In genomic region chr1:219660666-219661463, GRCh38 we compare ENCODE assay signal across 8 cellular contexts. TPM values are rescaled to one million over a fixed set of nuclear protein-coding genes. Genes with fewer than 3 reads are reported as not detected.
DNase-seq lines count a peak whose midpoint lies in the region; ATAC-seq and TF ChIP-seq lines count a peak whose summit lies in the region.

No MANE protein-coding gene starts in this region.

- 26% methylated on average over 24 of the region's 24 CpGs for WGBS in liver

- TF ChIP-seq CTCF in GM20000 (IDR thresholded peaks at IDR 0.05; ENCODE audit: extremely low read depth, missing control alignments) (peak; percentile 69), HL-60 (IDR thresholded peaks at IDR 0.05; ENCODE audit: insufficient read depth, low read length) (peak; percentile 74), liver (IDR thresholded peaks at IDR 0.05; ENCODE audit: low read depth, low read length, missing input control) (peak; percentile 60)

- H3K27ac Mint-ChIP-seq in effector memory CD8-positive, alpha-beta T cell = no peak overlapping the region

- no peaks in the 10 kb centered on the region for H3K36me3 Mint-ChIP-seq in effector memory CD8-positive, alpha-beta T cell (ENCODE audit: insufficient read depth)

- peaks cover 25 to 27% of the 10 kb centered on the region in 2 donors for H3K27me3 Mint-ChIP-seq in effector memory CD8-positive, alpha-beta T cell

- H3K9me3 ChIP-seq in duodenal mucosa (ENCODE audit: control insufficient read depth in 1 of 2, low read length in 2 of 2) (no peaks in the 10 kb centered on the region), liver (ENCODE audit: control insufficient read depth in 4 of 4, low read length in 3 of 4) (no peaks in the 10 kb centered on the region)

- no peak overlapping the region for H3K27ac ChIP-seq in HL-60 (replicated peaks)
- no peak overlapping the region for H3K27ac ChIP-seq in duodenal mucosa (ENCODE audit: low read depth, low read length)
- H3K27ac ChIP-seq in liver (ENCODE audit: low read depth in 1 of 2, low read length in 2 of 2) = no peak overlapping the region

- ATAC-seq in effector memory CD8-positive, alpha-beta T cell (replicated peaks) = no peak

- DNase-seq in DMS53 treated with DMSO at 0.1 percent for 48 hours (lab: John Stamatoyannopoulos, UW; ENCODE audit: unreplicated experiment) (peak; percentile 99), GM20000 (ENCODE audit: low spot score) (peak; percentile 60), HL-60 (ENCODE audit: low read depth in 1 of 2, low spot score in 1 of 2) (peak; percentile 71 to 89), SHP77 (lab: John Stamatoyannopoulos, UW) (peak; percentile 51 to 56)
- DNase-seq in stimulated activated CD8-positive, alpha-beta memory T cell treated with anti-CD3 and anti-CD28 coated beads, Interleukin-7, amount 100 ng/mL, for 48 hours (ENCODE audit: extremely low read depth in 1 of 2, low read depth in 1 of 2) = peak; percentile 3 to 6
- no peak for DNase-seq in effector memory CD8-positive, alpha-beta T cell

- H3K4me3 ChIP-seq in HL-60 (replicated peaks; ENCODE audit: insufficient read depth, low read length) = no peak overlapping the region
- H3K4me3 ChIP-seq in duodenal mucosa (ENCODE audit: low read depth in 1 of 2, low read length in 2 of 2) = peak overlapping the region; percentile 13 to 20
- H3K4me3 ChIP-seq in liver (ENCODE audit: low read depth in 1 of 3, low read length in 3 of 3) = no peak overlapping the region

- H3K9ac ChIP-seq in duodenal mucosa (ENCODE audit: low read depth in 1 of 2, low read length in 2 of 2) = no peak overlapping the region
- no peak overlapping the region for H3K9ac ChIP-seq in liver (ENCODE audit: low read depth in 1 of 2, low read length in 2 of 2)

- H3K4me1 ChIP-seq in duodenal mucosa (ENCODE audit: control insufficient read depth in 1 of 2, insufficient read depth in 2 of 2, low read length in 2 of 2) (peaks cover 0 to 7% of the 10 kb centered on the region in 2 donors), liver (ENCODE audit: control insufficient read depth in 4 of 4, insufficient read depth in 4 of 4, low read length in 3 of 4) (peaks cover 5 to 34% (median 29%) of the 10 kb centered on the region in 4 donors)

- TF ChIP-seq RAD21 in liver (IDR thresholded peaks at IDR 0.05) = peak; percentile 82 to 90

- H3K9me3 Mint-ChIP-seq in effector memory CD8-positive, alpha-beta T cell = peaks cover 3 to 7% of the 10 kb centered on the region in 2 donors

- H3K4me1 Mint-ChIP-seq in effector memory CD8-positive, alpha-beta T cell (ENCODE audit: low read depth in 2 of 2) = peaks cover 5% of the 10 kb centered on the region in 2 donors

- H3K4me3 Mint-ChIP-seq in effector memory CD8-positive, alpha-beta T cell = no peak overlapping the region

- H3K27me3 ChIP-seq in HL-60 (ENCODE audit: insufficient read depth, poor library complexity, severe bottlenecking) (no peaks in the 10 kb centered on the region), duodenal mucosa (ENCODE audit: control insufficient read depth in 1 of 2, insufficient read depth in 2 of 2, low read length in 2 of 2) (no peaks in the 10 kb centered on the region), liver (ENCODE audit: control insufficient read depth in 4 of 4, insufficient read depth in 4 of 4, low read length in 3 of 4) (no peaks in the 10 kb centered on the region)

- H3K36me3 ChIP-seq in duodenal mucosa (ENCODE audit: control insufficient read depth in 1 of 2, insufficient read depth in 2 of 2, low read length in 2 of 2) = no peaks in the 10 kb centered on the region
- no peaks in the 10 kb centered on the region for H3K36me3 ChIP-seq in liver (ENCODE audit: control insufficient read depth in 4 of 4, insufficient read depth in 3 of 4, low read depth in 1 of 4, low read length in 3 of 4)

TF ChIP-seq in liver, 16 proteins besides CTCF, POLR2A, EP300 and RAD21:
- no peak for TF ChIP-seq NR2F2 (IDR thresholded peaks at IDR 0.05)
- TF ChIP-seq, protein P1, sequence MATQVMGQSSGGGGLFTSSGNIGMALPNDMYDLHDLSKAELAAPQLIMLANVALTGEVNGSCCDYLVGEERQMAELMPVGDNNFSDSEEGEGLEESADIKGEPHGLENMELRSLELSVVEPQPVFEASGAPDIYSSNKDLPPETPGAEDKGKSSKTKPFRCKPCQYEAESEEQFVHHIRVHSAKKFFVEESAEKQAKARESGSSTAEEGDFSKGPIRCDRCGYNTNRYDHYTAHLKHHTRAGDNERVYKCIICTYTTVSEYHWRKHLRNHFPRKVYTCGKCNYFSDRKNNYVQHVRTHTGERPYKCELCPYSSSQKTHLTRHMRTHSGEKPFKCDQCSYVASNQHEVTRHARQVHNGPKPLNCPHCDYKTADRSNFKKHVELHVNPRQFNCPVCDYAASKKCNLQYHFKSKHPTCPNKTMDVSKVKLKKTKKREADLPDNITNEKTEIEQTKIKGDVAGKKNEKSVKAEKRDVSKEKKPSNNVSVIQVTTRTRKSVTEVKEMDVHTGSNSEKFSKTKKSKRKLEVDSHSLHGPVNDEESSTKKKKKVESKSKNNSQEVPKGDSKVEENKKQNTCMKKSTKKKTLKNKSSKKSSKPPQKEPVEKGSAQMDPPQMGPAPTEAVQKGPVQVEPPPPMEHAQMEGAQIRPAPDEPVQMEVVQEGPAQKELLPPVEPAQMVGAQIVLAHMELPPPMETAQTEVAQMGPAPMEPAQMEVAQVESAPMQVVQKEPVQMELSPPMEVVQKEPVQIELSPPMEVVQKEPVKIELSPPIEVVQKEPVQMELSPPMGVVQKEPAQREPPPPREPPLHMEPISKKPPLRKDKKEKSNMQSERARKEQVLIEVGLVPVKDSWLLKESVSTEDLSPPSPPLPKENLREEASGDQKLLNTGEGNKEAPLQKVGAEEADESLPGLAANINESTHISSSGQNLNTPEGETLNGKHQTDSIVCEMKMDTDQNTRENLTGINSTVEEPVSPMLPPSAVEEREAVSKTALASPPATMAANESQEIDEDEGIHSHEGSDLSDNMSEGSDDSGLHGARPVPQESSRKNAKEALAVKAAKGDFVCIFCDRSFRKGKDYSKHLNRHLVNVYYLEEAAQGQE (IDR thresholded peaks at IDR 0.05) = no peak
- TF ChIP-seq RXRA (IDR thresholded peaks at IDR 0.05) = peak in 1 of 2 donors; percentile 28
- peak in 1 of 2 donors; percentile 24 for TF ChIP-seq HNF4A (conservative IDR thresholded peaks at IDR 0.05)

RNA-seq across cellular contexts. Expression of gene ZC3H11B, which starts 48.0 kb away (rescaled TPM):
- under 1 TPM in 1 of 2 donors, not detected in 1; 0.25 TPM for total RNA-seq in liver
- polyA plus RNA-seq in liver = under 1 TPM in 1 of 2 donors, not detected in 1; 0.14 TPM

Comparison
In these comparisons a context has a peak if more than half of its experiments do, and no peak if none do; other contexts are left out.
1. DNase-seq: peak in DMS53 treated with DMSO at 0.1 percent for 48 hours (single experiment), GM20000 (single experiment), HL-60 (2 of 2), SHP77 (2 of 2) and stimulated activated CD8-positive, alpha-beta memory T cell treated with anti-CD3 and anti-CD28 coated beads, Interleukin-7, amount 100 ng/mL, for 48 hours (2 of 2); none in effector memory CD8-positive, alpha-beta T cell (0 of 3).
2. H3K4me3 ChIP-seq: peak in duodenal mucosa (2 of 2); none in HL-60 (single experiment) and liver (0 of 3).
3. Peak in every context shown above with its lines, with median percentiles within 50 percentile points of each other: CTCF ChIP-seq.